Comparison of ENCODE assay signal across 9 cellular contexts in genomic region chr5:39209924-39210323, GRCh38. TPM values are rescaled to one million over a fixed set of nuclear protein-coding genes. Genes with fewer than 3 reads are reported as not detected.
DNase-seq lines count a peak whose midpoint lies in the region; ATAC-seq and TF ChIP-seq lines count a peak whose summit lies in the region.
"Had no signal": no experiment of that assay in that cellular context is flagged by ENCODE, and none has a peak within 500 bp of the region (broad histone marks: within the 10 kb centered on the region; RNA-seq: fewer than 3 reads in every experiment).

No MANE protein-coding gene starts in this region.

- no peaks in the 10 kb centered on the region; a peak in 1 of 7 replicates for H3K36me3 Mint-ChIP-seq in H9 (ENCODE audit: insufficient read depth in 1 of 3, low read depth in 3 of 3)
- no peaks in the 10 kb centered on the region for H3K36me3 Mint-ChIP-seq in WTC11
- H3K36me3 Mint-ChIP-seq in activated naive CD8-positive, alpha-beta T cell treated with anti-CD3 and anti-CD28 coated beads, Interleukin-2, amount 10 ng/mL, durations not matched to agents 7 days and 5 days, result no peaks in the 10 kb centered on the region

- H2BK5ac ChIP-seq in H9 (ENCODE audit: insufficient read length, low read length), result no peak overlapping the region

- no peak overlapping the region for H3K27ac ChIP-seq in H9 (ENCODE audit: insufficient read length, low read depth, low read length)

- ATAC-seq in WTC11, result peak; percentile 82
- ATAC-seq in activated naive CD8-positive, alpha-beta T cell treated with anti-CD3 and anti-CD28 coated beads, Interleukin-2, amount 10 ng/mL, durations not matched to agents 7 days and 5 days (ENCODE audit: low read depth), result peak; percentile 81
- ATAC-seq in omental fat pad (ENCODE audit: low FRiP score), result no peak
- no peak for ATAC-seq in GM19023 (IDR thresholded peaks at IDR 0.05; ENCODE audit: unreplicated experiment)
- no peak for ATAC-seq in HG03280 (IDR thresholded peaks at IDR 0.05; ENCODE audit: unreplicated experiment)
- ATAC-seq: K562 had no signal

- no peak overlapping the region for H3K18ac ChIP-seq in H9 (ENCODE audit: insufficient read length, low read depth, low read length)

- H3K9me3 ChIP-seq in H9 (ENCODE audit: control insufficient read depth, low read depth, low read length), result no peaks in the 10 kb centered on the region

- no peak overlapping the region for H3T11ph ChIP-seq in H9 (ENCODE audit: low read length)

- no peak overlapping the region for H3K23ac ChIP-seq in H9 (ENCODE audit: insufficient read length, low read depth, low read length)

- H3K27ac Mint-ChIP-seq in H9 (peak overlapping the region in 1 of 3 experiments; percentile 39; a peak in 2 of 7 replicates), WTC11 (no peak overlapping the region)
- H3K27ac Mint-ChIP-seq in activated naive CD8-positive, alpha-beta T cell treated with anti-CD3 and anti-CD28 coated beads, Interleukin-2, amount 10 ng/mL, durations not matched to agents 7 days and 5 days, result peak overlapping the region; percentile 92

- no CpG with 5 or more reads among the region's 10 CpGs for WGBS in H9 (ENCODE audit: extremely low coverage, insufficient read length, low lambda C conversion rate)

- H2BK15ac ChIP-seq in H9 (ENCODE audit: low read depth, low read length), result no peak overlapping the region

- TF ChIP-seq CTCF in H9 (conservative IDR thresholded peaks at IDR 0.05) (no peak), WTC11 (IDR thresholded peaks at IDR 0.05) (no peak), omental fat pad (IDR thresholded peaks at IDR 0.05) (no peak)

- H3K4me1 ChIP-seq in H9 (ENCODE audit: insufficient read depth, low read length), result no peaks in the 10 kb centered on the region; the same call in 1 of the 2 replicates

- H4K20me1 ChIP-seq in H9 (ENCODE audit: control insufficient read depth, insufficient read depth, insufficient read length), result no peaks in the 10 kb centered on the region

- no peak overlapping the region for H4K8ac ChIP-seq in H9 (replicated peaks; ENCODE audit: insufficient read length, low read depth, low read length)

- H3K79me2 ChIP-seq in H9 (ENCODE audit: insufficient read depth, low read length), result no peaks in the 10 kb centered on the region

- CTCF ChIA-PET in WTC11 (lab: Charles Lee), result interaction anchor here (0.6 kb wide), 1 partner anchor 8 kb away, joined by 3 read pairs; no protein-coding TSS in a partner anchor

- H3K4me3 Mint-ChIP-seq in H9 (no peak overlapping the region), WTC11 (no peak overlapping the region)
- H3K4me3 Mint-ChIP-seq in activated naive CD8-positive, alpha-beta T cell treated with anti-CD3 and anti-CD28 coated beads, Interleukin-2, amount 10 ng/mL, durations not matched to agents 7 days and 5 days, result peak overlapping the region; percentile 81

- H4K5ac ChIP-seq in H9 (ENCODE audit: insufficient read length, low read depth, low read length), result no peak overlapping the region

- H3K14ac ChIP-seq in H9 (ENCODE audit: insufficient read depth, low read length), result no peak overlapping the region

- H3K4me2 ChIP-seq in H9 (ENCODE audit: insufficient read depth, insufficient read length, low read length), result no peak overlapping the region

- H3K9ac ChIP-seq in H9 (ENCODE audit: extremely low read depth, insufficient read length, low read length), result no peak overlapping the region

- H2BK20ac ChIP-seq in H9 (ENCODE audit: low read depth, low read length, poor library complexity, severe bottlenecking), result no peak overlapping the region

- no peak overlapping the region for H2AFZ ChIP-seq in H9 (ENCODE audit: low read length)

- no peak overlapping the region for H4K91ac ChIP-seq in H9 (ENCODE audit: insufficient read length, low read depth, low read length)

- no peak overlapping the region for H2BK120ac ChIP-seq in H9 (ENCODE audit: low read depth, low read length, poor library complexity, severe bottlenecking)

- H3K27me3 Mint-ChIP-seq in H9 (ENCODE audit: low read depth) (no peaks in the 10 kb centered on the region), WTC11 (ENCODE audit: low read depth) (no peaks in the 10 kb centered on the region)
- H3K27me3 Mint-ChIP-seq in activated naive CD8-positive, alpha-beta T cell treated with anti-CD3 and anti-CD28 coated beads, Interleukin-2, amount 10 ng/mL, durations not matched to agents 7 days and 5 days, result no peaks in the 10 kb centered on the region

- H3K4me1 Mint-ChIP-seq in H9 (peaks cover 4 to 5% of the 10 kb centered on the region in 2 experiments; a peak in 3 of 4 replicates), WTC11 (peaks cover 36% of the 10 kb centered on the region)
- H3K4me1 Mint-ChIP-seq in activated naive CD8-positive, alpha-beta T cell treated with anti-CD3 and anti-CD28 coated beads, Interleukin-2, amount 10 ng/mL, durations not matched to agents 7 days and 5 days, result peaks cover 73% of the 10 kb centered on the region

- no peak overlapping the region for H3K56ac ChIP-seq in H9 (ENCODE audit: insufficient read length, low read depth, low read length)

- no peaks in the 10 kb centered on the region for H3K27me3 ChIP-seq in H9 (ENCODE audit: insufficient read depth, low read length)

- DNase-seq in H9, result peak; percentile 37
- peak; percentile 13 for DNase-seq in WTC11 (ENCODE audit: low spot score)
- DNase-seq in activated naive CD8-positive, alpha-beta T cell treated with anti-CD3 and anti-CD28 coated beads, Interleukin-2, amount 10 ng/mL, durations not matched to agents 7 days and 5 days, result peak; percentile 78
- DNase-seq in stimulated activated CD8-positive, alpha-beta memory T cell treated with anti-CD3 and anti-CD28 coated beads, Interleukin-2, amount 100 ng/mL, for 1 hour (ENCODE audit: low read depth in 2 of 2), result peak; percentile 48 to 54
- no peak for DNase-seq in omental fat pad (ENCODE audit: low spot score)
- DNase-seq in NCI-H510A treated with DMSO at 0.1 percent for 48 hours (lab: John Stamatoyannopoulos, UW), result no peak

- H3K9me3 Mint-ChIP-seq in H9 (no peaks in the 10 kb centered on the region; a peak in 1 of 5 replicates), WTC11 (no peaks in the 10 kb centered on the region)
- no peaks in the 10 kb centered on the region for H3K9me3 Mint-ChIP-seq in activated naive CD8-positive, alpha-beta T cell treated with anti-CD3 and anti-CD28 coated beads, Interleukin-2, amount 10 ng/mL, durations not matched to agents 7 days and 5 days

- no peaks in the 10 kb centered on the region for H3K23me2 ChIP-seq in H9 (ENCODE audit: insufficient read length, low read depth, low read length, poor library complexity, severe bottlenecking)

- H3K4ac ChIP-seq in H9 (ENCODE audit: low read depth, low read length), result no peak overlapping the region

- H3K79me1 ChIP-seq in H9 (ENCODE audit: insufficient read depth, low read depth, low read length, poor library complexity, severe bottlenecking), result no peaks in the 10 kb centered on the region

- H2BK12ac ChIP-seq in H9 (ENCODE audit: insufficient read length, low read depth, low read length), result no peak overlapping the region

- no peak overlapping the region for H2AK5ac ChIP-seq in H9 (ENCODE audit: insufficient read length, low read length)

- POLR2A ChIA-PET in WTC11 (lab: Charles Lee), result no interaction called here
- POLR2A ChIA-PET in activated naive CD8-positive, alpha-beta T cell treated with anti-CD3 and anti-CD28 coated beads, Interleukin-2, amount 10 ng/mL, durations not matched to agents 7 days and 5 days (lab: Charles Lee), result interaction anchor here (0.7 to 6.5 kb wide), 7 partner anchors 9 to 65 kb away, joined by 3 to 86 read pairs (median 38); no protein-coding TSS in a partner anchor

TF ChIP-seq in WTC11, 78 proteins besides CTCF, POLR2A, EP300 and RAD21:
- TF ChIP-seq ZMAT4 (CRISPR knock-in tag; IDR thresholded peaks at IDR 0.05), result no peak
- TF ChIP-seq ZNF423 (CRISPR knock-in tag; IDR thresholded peaks at IDR 0.05), result no peak
TF ChIP-seq in WTC11: peak in this region for 0.

RNA-seq across cellular contexts. Expression of gene FYB1, which starts 9.4 kb away (rescaled TPM):
- not detected in 2 replicates for total RNA-seq in H9 (2021)
- 0.27 to 0.71 TPM (median 0.52 TPM) in 3 replicates for total RNA-seq in WTC11 (2021)
- 100 to 1,000 TPM; 355 to 358 TPM for total RNA-seq in activated naive CD8-positive, alpha-beta T cell treated with anti-CD3 and anti-CD28 coated beads, Interleukin-2, amount 10 ng/mL, durations not matched to agents 7 days and 5 days
- 10 to 100 TPM; 13.2 to 46.2 (median 22.6) TPM for total RNA-seq in omental fat pad

Comparison
In these comparisons a context has a peak if more than half of its experiments do, and no peak if none do; other contexts are left out.
1. DNase-seq: peak in H9 (single experiment), WTC11 (single experiment), activated naive CD8-positive, alpha-beta T cell treated with anti-CD3 and anti-CD28 coated beads, Interleukin-2, amount 10 ng/mL, durations not matched to agents 7 days and 5 days (single experiment) and stimulated activated CD8-positive, alpha-beta memory T cell treated with anti-CD3 and anti-CD28 coated beads, Interleukin-2, amount 100 ng/mL, for 1 hour (2 of 2); none in omental fat pad (single experiment) and NCI-H510A treated with DMSO at 0.1 percent for 48 hours (single experiment).
2. ATAC-seq: peak in WTC11 (single experiment) and activated naive CD8-positive, alpha-beta T cell treated with anti-CD3 and anti-CD28 coated beads, Interleukin-2, amount 10 ng/mL, durations not matched to agents 7 days and 5 days (single experiment); none in omental fat pad (single experiment), GM19023 (single experiment) and HG03280 (single experiment).